In genomic region chr3:171134170-171134569, GRCh38 we compare ENCODE assay signal across 19 cellular contexts.
DNase-seq lines count a peak whose midpoint lies in the region; ATAC-seq, FAIRE-seq and TF ChIP-seq lines count a peak whose summit lies in the region.
"Had no signal": no experiment of that assay in that cellular context is flagged by ENCODE, and none has a peak within 500 bp of the region (broad histone marks: within the 10 kb centered on the region; RNA-seq: fewer than 3 reads in every experiment).

No MANE protein-coding gene starts in this region.

- H3K36me3 ChIP-seq in HepG2 (replicated peaks in 1 of 2; ENCODE audit: control insufficient read depth in 1 of 2, insufficient read depth in 2 of 2, low read length in 2 of 2), result no peaks in the 10 kb centered on the region
- no peaks in the 10 kb centered on the region for H3K36me3 ChIP-seq in right lobe of liver
- H3K36me3 ChIP-seq in astrocyte (ENCODE audit: insufficient read depth, low read length), result no peaks in the 10 kb centered on the region
- H3K36me3 ChIP-seq in fibroblast of lung (ENCODE audit: control insufficient read depth, insufficient read depth, low read length), result peaks cover 2% of the 10 kb centered on the region
- H3K36me3 ChIP-seq in upper lobe of left lung, result peaks cover 0 to 3% (median 0%) of the 10 kb centered on the region in 4 donors
- H3K36me3 ChIP-seq: BLaER1 had no signal

- peaks cover 29% of the 10 kb centered on the region for H3K36me3 Mint-ChIP-seq in astrocyte (ENCODE audit: low read depth, unreplicated experiment)

- ATAC-seq in HepG2 (no peak), right lobe of liver (no peak), HG03469 (IDR thresholded peaks at IDR 0.05; ENCODE audit: unreplicated experiment) (no peak), upper lobe of left lung (ENCODE audit: low FRiP score in 2 of 2) (no peak), GM18873 (IDR thresholded peaks at IDR 0.05; ENCODE audit: low FRiP score, unreplicated experiment) (no peak), HG03565 (IDR thresholded peaks at IDR 0.05; ENCODE audit: unreplicated experiment) (no peak)

- TF ChIP-seq EP300 in HepG2 (IDR thresholded peaks at IDR 0.05; ENCODE audit: low read depth in 2 of 2, low read length in 2 of 2) (no peak), HepG2 (CRISPR knock-in tag; IDR thresholded peaks at IDR 0.05; ENCODE audit: borderline replicate concordance) (no peak), upper lobe of left lung (IDR thresholded peaks at IDR 0.05) (no peak)

- no peaks in the 10 kb centered on the region for H3K79me2 ChIP-seq in HepG2 (ENCODE audit: insufficient read depth, low read length)
- no peaks in the 10 kb centered on the region for H3K79me2 ChIP-seq in astrocyte (ENCODE audit: insufficient read depth, low read length)
- no peaks in the 10 kb centered on the region for H3K79me2 ChIP-seq in fibroblast of lung (ENCODE audit: control insufficient read depth, insufficient read depth, low read length)

- peaks cover 55% of the 10 kb centered on the region for H3K4me1 Mint-ChIP-seq in astrocyte (ENCODE audit: low read depth, unreplicated experiment)

- CTCF ChIA-PET in HepG2 (lab: Yijun Ruan, JAX; ENCODE audit: low intra/inter-chr PET ratio, low total read pairs), result no interaction called here

- TF ChIP-seq POLR2A in HepG2 (IDR thresholded peaks at IDR 0.05; ENCODE audit: insufficient read depth in 1 of 2, low read depth in 2 of 2, low read length in 2 of 2), result no peak
- TF ChIP-seq POLR2A in right lobe of liver (IDR thresholded peaks at IDR 0.05), result no peak
- TF ChIP-seq POLR2A in upper lobe of left lung (IDR thresholded peaks at IDR 0.05), result no peak

- 81% methylated on average over 3 of the region's 3 CpGs for WGBS in HepG2 (ENCODE audit: low lambda C conversion rate)
- WGBS in right lobe of liver (ENCODE audit: insufficient coverage, low coverage, low lambda C conversion rate, missing lambda C conversion rate), result 93% methylated on average over 3 of the region's 3 CpGs
- 88 to 95% methylated on average over 3 of the region's 3 CpGs for WGBS in upper lobe of left lung, 2 donors

- H3K27me3 Mint-ChIP-seq in astrocyte (ENCODE audit: low read depth, unreplicated experiment), result no peaks in the 10 kb centered on the region

- H3K4me3 Mint-ChIP-seq in astrocyte (ENCODE audit: unreplicated experiment), result no peak overlapping the region

- H3K4me1 ChIP-seq in HepG2 (ENCODE audit: insufficient read depth, low read length), result peaks cover 26% of the 10 kb centered on the region
- H3K4me1 ChIP-seq in right lobe of liver, result peaks cover 0 to 5% (median 0%) of the 10 kb centered on the region in 4 donors
- peaks cover 15% of the 10 kb centered on the region for H3K4me1 ChIP-seq in astrocyte (ENCODE audit: insufficient read depth, low read length)
- peaks cover 21% of the 10 kb centered on the region for H3K4me1 ChIP-seq in fibroblast of lung (ENCODE audit: control insufficient read depth, extremely low read depth, insufficient read depth, low read length)
- H3K4me1 ChIP-seq in upper lobe of left lung, result no peaks in the 10 kb centered on the region
- H3K4me1 ChIP-seq: BLaER1 had no signal

- intact Hi-C loops in HepG2 (cut with micrococcal nuclease; ENCODE audit: unreplicated experiment) (no loop called here), right lobe of liver (cut with DNase I) (no loop called here)

- H3K4me2 ChIP-seq in HepG2 (ENCODE audit: low read depth, low read length) (no peak overlapping the region), astrocyte (ENCODE audit: low read length) (no peak overlapping the region), fibroblast of lung (ENCODE audit: extremely low read depth, insufficient read depth, low read length) (no peak overlapping the region)
- H3K4me2 ChIP-seq: BLaER1 had no signal

- H3K9me3 Mint-ChIP-seq in astrocyte (ENCODE audit: unreplicated experiment), result no peaks in the 10 kb centered on the region

- no peak overlapping the region for H2AFZ ChIP-seq in HepG2 (ENCODE audit: low read length)
- no peak overlapping the region for H2AFZ ChIP-seq in astrocyte (ENCODE audit: low read depth, low read length)
- no peak overlapping the region for H2AFZ ChIP-seq in fibroblast of lung (ENCODE audit: low read length)

- POLR2A ChIA-PET in HepG2 (lab: Yijun Ruan, JAX), result no interaction called here

- BruUV-seq in HepG2 (replicated peaks; lab: Mats Ljungman, UMichigan), result no TSS peak

- H3K4me3 ChIP-seq in HepG2 (replicated peaks in 1 of 3; ENCODE audit: insufficient read depth in 1 of 3, low read depth in 2 of 3, low read length in 3 of 3), result no peak overlapping the region
- no peak overlapping the region for H3K4me3 ChIP-seq in right lobe of liver
- no peak overlapping the region for H3K4me3 ChIP-seq in astrocyte (ENCODE audit: insufficient read depth, low read depth, low read length)
- H3K4me3 ChIP-seq in fibroblast of lung (replicated peaks in 1 of 4; ENCODE audit: control extremely low read depth in 1 of 4, insufficient read depth in 1 of 4, low read depth in 3 of 4, low read length in 4 of 4), result no peak overlapping the region
- no peak overlapping the region for H3K4me3 ChIP-seq in upper lobe of left lung
- H3K4me3 ChIP-seq: BLaER1 had no signal

- in situ Hi-C loops in HepG2 (cut with HindIII; ENCODE audit: extremely low pct_ligation_motif_present, low pct_unique_long_range_greater_than_20kb), result no loop called here

- no peak for TF ChIP-seq RAD21 in HepG2 (CRISPR knock-in tag; IDR thresholded peaks at IDR 0.05)

- no peaks in the 10 kb centered on the region; a peak in 1 of 5 replicates for H3K27me3 ChIP-seq in HepG2 (ENCODE audit: control insufficient read depth in 1 of 2, insufficient read depth in 2 of 2, low read length in 2 of 2)
- no peaks in the 10 kb centered on the region for H3K27me3 ChIP-seq in right lobe of liver
- no peaks in the 10 kb centered on the region for H3K27me3 ChIP-seq in astrocyte (ENCODE audit: insufficient read depth, low read length)
- no peaks in the 10 kb centered on the region for H3K27me3 ChIP-seq in fibroblast of lung (ENCODE audit: control insufficient read depth, insufficient read depth, low read length)
- H3K27me3 ChIP-seq in upper lobe of left lung, result no peaks in the 10 kb centered on the region
- H3K27me3 ChIP-seq: BLaER1 had no signal

- H3K27ac Mint-ChIP-seq in astrocyte (ENCODE audit: unreplicated experiment), result peak overlapping the region; percentile 29

- no peak for DNase-seq in HepG2 (ENCODE audit: low spot score)
- no peak for DNase-seq in right lobe of liver
- no peak for DNase-seq in astrocyte (ENCODE audit: low read depth)
- DNase-seq in fibroblast of lung (ENCODE audit: low read depth in 2 of 2), result no peak
- DNase-seq in upper lobe of left lung, result no peak
- DNase-seq: DND-41, GF-D8, MV-4-11, NCI-H1417, NCI-H187 treated with DMSO at 0.1 percent for 48 hours, NCI-H446, NCI-H69 had no signal

- H3K27ac ChIP-seq in HepG2 (ENCODE audit: extremely low read length, insufficient read depth, low read length) (no peak overlapping the region), right lobe of liver (no peak overlapping the region), astrocyte (ENCODE audit: low read depth, low read length) (no peak overlapping the region), fibroblast of lung (ENCODE audit: insufficient read depth, low read length) (peak overlapping the region; percentile 4), upper lobe of left lung (no peak overlapping the region)
- H3K27ac ChIP-seq: BLaER1, RWPE1 had no signal

- H3K9me3 ChIP-seq in HepG2 (ENCODE audit: low read length) (no peaks in the 10 kb centered on the region), right lobe of liver (no peaks in the 10 kb centered on the region), astrocyte (ENCODE audit: insufficient read depth, low read depth, low read length) (no peaks in the 10 kb centered on the region), fibroblast of lung (ENCODE audit: control insufficient read depth, insufficient read depth, low read depth, low read length) (no peaks in the 10 kb centered on the region), upper lobe of left lung (no peaks in the 10 kb centered on the region)
- H3K9me3 ChIP-seq: BLaER1 had no signal

- TF ChIP-seq CTCF in HepG2 (CRISPR knock-in tag; IDR thresholded peaks at IDR 0.05) (no peak), right lobe of liver (IDR thresholded peaks at IDR 0.05) (no peak), astrocyte (IDR thresholded peaks at IDR 0.05; ENCODE audit: insufficient read depth, low read depth, low read length) (no peak), fibroblast of lung (conservative IDR thresholded peaks at IDR 0.05 in 1 of 2, IDR thresholded peaks at IDR 0.05 in 1 of 2; ENCODE audit: low read depth in 1 of 2, low read length in 2 of 2) (no peak), upper lobe of left lung (IDR thresholded peaks at IDR 0.05) (no peak)

- FAIRE-seq in HepG2 (lab: Jason Lieb, UNC) (no peak), astrocyte (lab: Jason Lieb, UNC) (no peak)
- FAIRE-seq: GM12892, H1 had no signal

- H4K20me1 ChIP-seq in HepG2 (ENCODE audit: insufficient read depth, low read length) (no peaks in the 10 kb centered on the region), astrocyte (ENCODE audit: insufficient read depth, low read length) (no peaks in the 10 kb centered on the region), fibroblast of lung (ENCODE audit: control insufficient read depth, extremely low read depth, insufficient read depth, low read length) (no peaks in the 10 kb centered on the region)
- H4K20me1 ChIP-seq: BLaER1 had no signal

- H3K9ac ChIP-seq in HepG2 (ENCODE audit: insufficient read depth, low read depth, low read length), result no peak overlapping the region
- H3K9ac ChIP-seq in astrocyte (ENCODE audit: low read length), result no peak overlapping the region
- no peak overlapping the region for H3K9ac ChIP-seq in fibroblast of lung (ENCODE audit: insufficient read depth, low read length)
- H3K9ac ChIP-seq: BLaER1 had no signal

TF ChIP-seq in HepG2, 621 proteins besides CTCF, POLR2A, EP300 and RAD21:
- TF ChIP-seq PAX8 (CRISPR knock-in tag; IDR thresholded peaks at IDR 0.05; ENCODE audit: borderline replicate concordance), result no peak
- no peak for TF ChIP-seq SIX1 (CRISPR knock-in tag; IDR thresholded peaks at IDR 0.05; ENCODE audit: borderline replicate concordance)
- TF ChIP-seq FOSL2 (CRISPR knock-in tag; IDR thresholded peaks at IDR 0.05), result peak; percentile 55; the same call in 1 of the 2 replicates
